In the genomic region with DNA sequence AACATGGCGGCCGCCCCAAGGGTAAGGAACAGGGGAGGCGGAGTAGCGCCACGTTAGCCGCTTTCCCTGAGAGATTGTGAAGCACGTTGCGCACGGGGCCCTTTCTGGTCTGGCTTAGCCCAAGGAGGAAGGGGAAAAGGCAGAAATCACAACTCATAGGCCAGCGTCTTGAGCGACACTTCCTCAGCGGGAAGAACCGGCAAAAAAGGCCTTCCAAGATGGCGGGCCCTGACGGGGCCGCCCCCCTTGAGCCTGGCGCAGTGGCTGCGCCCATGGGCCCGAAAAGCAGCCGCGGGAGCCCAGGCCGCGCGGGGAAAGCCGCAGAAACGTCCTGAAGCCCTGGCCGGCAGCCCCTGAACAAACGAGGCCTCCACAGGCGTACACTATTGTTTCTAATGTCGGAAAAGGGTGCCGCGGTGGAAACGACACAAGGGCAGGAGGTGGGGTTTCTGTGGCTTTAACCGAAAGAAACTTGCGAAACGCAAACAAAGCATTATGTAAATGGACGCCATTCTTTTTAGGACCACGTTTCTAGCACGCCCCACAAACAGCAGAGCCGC, we compare ENCODE assay signal across 8 cellular contexts. TPM values are rescaled to one million over a fixed set of nuclear protein-coding genes. Genes with fewer than 3 reads are reported as not detected.
DNase-seq lines count a peak whose midpoint lies in the region; ATAC-seq and TF ChIP-seq lines count a peak whose summit lies in the region.

No MANE protein-coding gene starts in this region.

- peak overlapping the region; percentile 93 to 100 (median 97) for H3K4me3 Mint-ChIP-seq in nephron
- peak overlapping the region; percentile 97 for H3K4me3 Mint-ChIP-seq in stimulated activated naive CD8-positive, alpha-beta T cell treated with anti-CD3 and anti-CD28 coated beads, Interleukin-15, Interleukin-2, amounts not matched to agents 100 ng/mL and 50 ng/mL, for 24 hours

- H3K79me1 ChIP-seq in IMR-90 (ENCODE audit: low read depth in 1 of 2, low read length in 2 of 2) = peaks cover 19 to 58% of the 10 kb centered on the region in 2 experiments

- peak overlapping the region; percentile 97 for H2BK15ac ChIP-seq in IMR-90 (ENCODE audit: low read depth, low read length)

- peak overlapping the region; percentile 93 for H2BK120ac ChIP-seq in IMR-90 (ENCODE audit: low read depth, low read length)

- peaks cover 44% of the 10 kb centered on the region for H3K4me1 Mint-ChIP-seq in nephron
- H3K4me1 Mint-ChIP-seq in stimulated activated naive CD8-positive, alpha-beta T cell treated with anti-CD3 and anti-CD28 coated beads, Interleukin-15, Interleukin-2, amounts not matched to agents 100 ng/mL and 50 ng/mL, for 24 hours (ENCODE audit: low read depth) = peaks cover 61% of the 10 kb centered on the region

- POLR2A ChIA-PET in IMR-90 (lab: Charles Lee; ENCODE audit: unreplicated experiment) (interaction anchor here (0.6 kb wide), 4 partner anchors 18 to 58 kb away, joined by 3 to 4 read pairs (median 3); no protein-coding TSS in a partner anchor), RWPE1 (lab: Yijun Ruan, JAX; ENCODE audit: low non-redundant PET) (interaction anchor here (0.6 to 3.0 kb wide), 5 partner anchors 56 to 346 kb away, joined by 5 to 19 read pairs (median 6); a partner anchor contains a TSS)

- TF ChIP-seq RAD21 in IMR-90 (IDR thresholded peaks at IDR 0.05; ENCODE audit: low read length) = no peak

- H3K4me3 ChIP-seq in IMR-90 (ENCODE audit: insufficient read depth, low read depth, low read length) (peak overlapping the region; percentile 41), fibroblast of the aortic adventitia (ENCODE audit: low read depth, low read length) (peak overlapping the region; percentile 70)

- DNase-seq in DMS 273 treated with DMSO at 0.1 percent for 48 hours (lab: John Stamatoyannopoulos, UW) (peak; percentile 59), IMR-90 (peak; percentile 82), RWPE1 (ENCODE audit: low spot score) (peak; percentile 64), fibroblast of the aortic adventitia (ENCODE audit: low read depth) (peak; percentile 90)
- DNase-seq in activated effector memory CD4-positive, alpha-beta T cell treated with Interleukin-2 at 50 U/mL for 16 hours = peak; percentile 67

- H3K36me3 Mint-ChIP-seq in nephron (ENCODE audit: low read depth) = peaks cover 43% of the 10 kb centered on the region
- H3K36me3 Mint-ChIP-seq in stimulated activated naive CD8-positive, alpha-beta T cell treated with anti-CD3 and anti-CD28 coated beads, Interleukin-15, Interleukin-2, amounts not matched to agents 100 ng/mL and 50 ng/mL, for 24 hours (ENCODE audit: low read depth) = peaks cover 54% of the 10 kb centered on the region

- peak overlapping the region; percentile 100 for H3K27ac Mint-ChIP-seq in nephron
- peak overlapping the region; percentile 100 for H3K27ac Mint-ChIP-seq in stimulated activated naive CD8-positive, alpha-beta T cell treated with anti-CD3 and anti-CD28 coated beads, Interleukin-15, Interleukin-2, amounts not matched to agents 100 ng/mL and 50 ng/mL, for 24 hours

- H2AK9ac ChIP-seq in IMR-90 (replicated peaks; ENCODE audit: low read depth, low read length, poor library complexity) = peak overlapping the region; percentile 100

- peak overlapping the region; percentile 99 for H3K14ac ChIP-seq in IMR-90 (replicated peaks; ENCODE audit: low read depth, low read length)

- peak overlapping the region; percentile 87 for H2BK20ac ChIP-seq in IMR-90 (ENCODE audit: low read depth, low read length)

- H3K9me1 ChIP-seq in IMR-90 (ENCODE audit: insufficient read depth, low read length) = peaks cover 14% of the 10 kb centered on the region

- peak overlapping the region; percentile 99 for H2AK5ac ChIP-seq in IMR-90 (ENCODE audit: low read depth, low read length)

- H3K56ac ChIP-seq in IMR-90 (ENCODE audit: extremely low read depth, insufficient read depth, low read length) = peak overlapping the region; percentile 98

- no peaks in the 10 kb centered on the region for H3K27me3 Mint-ChIP-seq in nephron (ENCODE audit: low read depth)
- peaks cover 4% of the 10 kb centered on the region for H3K27me3 Mint-ChIP-seq in stimulated activated naive CD8-positive, alpha-beta T cell treated with anti-CD3 and anti-CD28 coated beads, Interleukin-15, Interleukin-2, amounts not matched to agents 100 ng/mL and 50 ng/mL, for 24 hours

- dilution Hi-C loops in IMR-90 (cut with HindIII; ENCODE audit: low sequenced_read_pairs, unreplicated experiment) = no loop called here

- TF ChIP-seq CTCF in IMR-90 (conservative IDR thresholded peaks at IDR 0.05; ENCODE audit: low read depth, low read length) = no peak
- TF ChIP-seq CTCF in RWPE1 (conservative IDR thresholded peaks at IDR 0.05; ENCODE audit: low read depth) = no peak
- TF ChIP-seq CTCF in fibroblast of the aortic adventitia (IDR thresholded peaks at IDR 0.05; ENCODE audit: insufficient read depth, low read length) = no peak
- TF ChIP-seq CTCF in nephron (IDR thresholded peaks at IDR 0.05; ENCODE audit: unreplicated experiment in 3 of 3) = no peak

- no peaks in the 10 kb centered on the region for H3K9me3 ChIP-seq in IMR-90 (ENCODE audit: control insufficient read depth, insufficient read depth, low read length)

- H3K27me3 ChIP-seq in IMR-90 (ENCODE audit: control insufficient read depth, insufficient read depth, low read length) = no peaks in the 10 kb centered on the region

- peak overlapping the region; percentile 98 for H3K23ac ChIP-seq in IMR-90 (ENCODE audit: low read depth, low read length)

- CTCF ChIA-PET in IMR-90 (lab: Yijun Ruan, JAX) (interaction anchor here (0.6 kb wide), 1 partner anchor 113 kb away, joined by 4 read pairs; no protein-coding TSS in a partner anchor), RWPE1 (lab: Yijun Ruan, JAX) (interaction anchor here (0.6 to 0.8 kb wide), 2 partner anchors 33 to 947 kb away, joined by 3 read pairs; no protein-coding TSS in a partner anchor)

- H3K36me3 ChIP-seq in IMR-90 (ENCODE audit: control insufficient read depth, insufficient read depth, low read length) = peaks cover 25% of the 10 kb centered on the region

- H4K8ac ChIP-seq in IMR-90 (ENCODE audit: low read depth in 2 of 2, low read length in 2 of 2) = peak overlapping the region; percentile 100

- 3% methylated on average over 28 of the region's 40 CpGs; no CpG with 5 or more reads in 1 of the 2 experiments for WGBS in IMR-90 (ENCODE audit: extremely low coverage in 2 of 2, insufficient read length in 1 of 2), 2 experiments

- H3K9ac ChIP-seq in IMR-90 (ENCODE audit: low read depth, low read length) = peak overlapping the region; percentile 97

- peak overlapping the region; percentile 99 for H3K18ac ChIP-seq in IMR-90 (ENCODE audit: low read depth, low read length)

- intact Hi-C loops in IMR-90 (cut with micrococcal nuclease) = loop anchor here (5.0 to 10.0 kb wide), 2 partner anchors 161 to 362 kb away; a partner anchor contains a TSS

- H3K4ac ChIP-seq in IMR-90 (ENCODE audit: low read depth, low read length) = peak overlapping the region; percentile 99

- H4K91ac ChIP-seq in IMR-90 (ENCODE audit: insufficient read depth, low read depth, low read length) = peak overlapping the region; percentile 100

- H3K27ac ChIP-seq in IMR-90 (ENCODE audit: insufficient read depth, low read length) = peak overlapping the region; percentile 100
- H3K27ac ChIP-seq in RWPE1 = peak overlapping the region; percentile 99

- in situ Hi-C loops in IMR-90 (cut with MboI; ENCODE audit: low sequenced_read_pairs) = no loop called here

- peak overlapping the region; percentile 94 for H3K4me2 ChIP-seq in IMR-90 (ENCODE audit: low read depth, low read length)

- H2BK5ac ChIP-seq in IMR-90 (ENCODE audit: low read depth, low read length, poor library complexity, severe bottlenecking) = peak overlapping the region; percentile 99

- peak overlapping the region; percentile 94 for H2AFZ ChIP-seq in IMR-90 (replicated peaks; ENCODE audit: low read length, poor library complexity)

- TF ChIP-seq POLR2A in IMR-90 (IDR thresholded peaks at IDR 0.05; ENCODE audit: low read depth, low read length) = 0 out of 2 replicates have a peak, but pooled peaks have one; percentile 15

- peaks cover 6% of the 10 kb centered on the region for H3K4me1 ChIP-seq in IMR-90 (ENCODE audit: control insufficient read depth, insufficient read depth, low read length)

- no TSS peak for BruUV-seq in IMR-90 (replicated peaks; lab: Mats Ljungman, UMichigan)

- peak overlapping the region; percentile 100 for H4K5ac ChIP-seq in IMR-90 (ENCODE audit: low read depth, low read length)

- peaks cover 10% of the 10 kb centered on the region for H4K20me1 ChIP-seq in IMR-90 (ENCODE audit: insufficient read depth, low read length)

- ATAC-seq in GM21528 (IDR thresholded peaks at IDR 0.05; ENCODE audit: low FRiP score, unreplicated experiment) = peak; percentile 51
- peak; percentile 36 for ATAC-seq in IMR-90 (ENCODE audit: low read depth)

- no peaks in the 10 kb centered on the region for H3K9me3 Mint-ChIP-seq in nephron
- no peaks in the 10 kb centered on the region for H3K9me3 Mint-ChIP-seq in stimulated activated naive CD8-positive, alpha-beta T cell treated with anti-CD3 and anti-CD28 coated beads, Interleukin-15, Interleukin-2, amounts not matched to agents 100 ng/mL and 50 ng/mL, for 24 hours

TF ChIP-seq in IMR-90, 13 proteins besides CTCF, POLR2A, EP300 and RAD21:
- TF ChIP-seq CEBPB (IDR thresholded peaks at IDR 0.05; ENCODE audit: low read depth, low read length) (peak; percentile 95), CHD1 (IDR thresholded peaks at IDR 0.05; ENCODE audit: low read depth, low read length) (no peak)
TF ChIP-seq in IMR-90: peak in this region for 1.

RNA-seq across cellular contexts. Expression of a gene that starts 0.9 kb away (rescaled TPM):
- total RNA-seq in IMR-90 (2012; rRNA removed) (33.6 and 33.7 TPM in 2 replicates), fibroblast of the aortic adventitia (ENCODE audit: low replicate concordance) (13.0 and 68.5 TPM in 2 replicates)
- polyA plus RNA-seq in IMR-90 (2012; rRNA removed) = 166 and 171 TPM in 2 replicates
- 110 and 170 TPM in 2 replicates for polyA plus RNA-seq in IMR-90 (2012; cell fraction: cytosol; rRNA removed)
- 68.9 and 69.8 TPM in 2 replicates for polyA plus RNA-seq in IMR-90 (2012; cell fraction: nucleus; rRNA removed; ENCODE audit: low replicate concordance)

Comparison
In these comparisons a context has a peak if more than half of its experiments do, and no peak if none do; other contexts are left out.
1. Peak in every context shown above with its lines: DNase-seq, ATAC-seq, H3K4me3 ChIP-seq and H3K27ac ChIP-seq.